Comparison of ENCODE assay signal across 13 cellular contexts in genomic region chr22:23579870-23580585, GRCh38. TPM values are rescaled to one million over a fixed set of nuclear protein-coding genes. Genes with fewer than 3 reads are reported as not detected.
"Had no signal": no experiment of that assay in that cellular context is flagged by ENCODE, and none has a peak within 500 bp of the region (broad histone marks: within the 10 kb centered on the region; RNA-seq: fewer than 3 reads in every experiment).

TSS of gene IGLL1 (minus strand) at chr22:23580290. CDS start at chr22:23580190, 100 bp downstream.

- H3K9me3 ChIP-seq: esophagus muscularis mucosa, tibial nerve had no signal

- H3K27ac Mint-ChIP-seq: progenitor cell of endocrine pancreas had no signal

- ATAC-seq: left lobe of liver; naive thymus-derived CD8-positive, alpha-beta T cell had no signal

- H3K4me1 ChIP-seq: esophagus muscularis mucosa, tibial nerve had no signal

- DNase-seq: activated effector memory CD4-positive, alpha-beta T cell treated with Interleukin-2 at 50 U/mL for 16 hours; foreskin fibroblast; head of caudate nucleus; mammary epithelial cell; nucleus accumbens; right cardiac atrium; small intestine had no signal

- H3K4me3 ChIP-seq: cardiac muscle cell, esophagus muscularis mucosa, tibial nerve had no signal

- H3K27me3 ChIP-seq: cardiac muscle cell had no signal

- H3K27ac ChIP-seq: cardiac muscle cell, esophagus muscularis mucosa, tibial nerve had no signal

- H3K36me3 ChIP-seq: cardiac muscle cell, esophagus muscularis mucosa, tibial nerve had no signal

- H3K9me3 Mint-ChIP-seq: naive thymus-derived CD8-positive, alpha-beta T cell had no signal

RNA-seq across cellular contexts. Expression of gene IGLL1, which starts in this region (rescaled TPM):
- total RNA-seq: cardiac muscle cell; esophagus muscularis mucosa; left lobe of liver; mammary epithelial cell; naive thymus-derived CD8-positive, alpha-beta T cell; progenitor cell of endocrine pancreas; right cardiac atrium; tibial nerve had no signal
